In genomic region chr11:111602865-111603632, GRCh38 we compare ENCODE assay signal across 1 cellular context.
TF ChIP-seq lines count a peak whose summit lies in the region.

No MANE protein-coding gene starts in this region.

TF ChIP-seq in H1, 55 proteins besides CTCF, POLR2A, EP300 and RAD21 (continued from another document):
- TF ChIP-seq SUZ12 (IDR thresholded peaks at IDR 0.05; ENCODE audit: low read length), result no peak
- no peak for TF ChIP-seq YY1 (IDR thresholded peaks at IDR 0.05; ENCODE audit: low read depth, low read length)
- TF ChIP-seq MAFK (IDR thresholded peaks at IDR 0.05; ENCODE audit: low read depth, low read length), result no peak
- no peak for TF ChIP-seq KDM1A (IDR thresholded peaks at IDR 0.05; ENCODE audit: borderline replicate concordance, low read length)
- TF ChIP-seq RBBP5 (IDR thresholded peaks at IDR 0.05; ENCODE audit: borderline replicate concordance, low read depth, low read length), result 0 out of 2 replicates have a peak, but pooled peaks have one; percentile 19
- TF ChIP-seq TBP (IDR thresholded peaks at IDR 0.05; ENCODE audit: low read depth, low read length), result 0 out of 2 replicates have a peak, but pooled peaks have one; percentile 9
- TF ChIP-seq SIN3A (conservative IDR thresholded peaks at IDR 0.05 in 1 of 2, IDR thresholded peaks at IDR 0.05 in 1 of 2; ENCODE audit: low read depth in 1 of 2, low read length in 2 of 2), result 0 out of 4 replicates have a peak, but pooled peaks of 1 of the 2 experiments have one; percentile 38
TF ChIP-seq in H1: peak in this region for 4.
